17 cellular contexts compared by ENCODE assay signal in genomic region chr6:168147205-168147738, GRCh38.
DNase-seq lines count a peak whose midpoint lies in the region; ATAC-seq, FAIRE-seq and TF ChIP-seq lines count a peak whose summit lies in the region.
"Had no signal": no experiment of that assay in that cellular context is flagged by ENCODE, and none has a peak within 500 bp of the region (broad histone marks: within the 10 kb centered on the region; RNA-seq: fewer than 3 reads in every experiment).

No MANE protein-coding gene starts in this region.

- no peaks in the 10 kb centered on the region for H3K9me3 ChIP-seq in mucosa of descending colon

- DNase-seq in DMS 273 (lab: John Stamatoyannopoulos, UW; ENCODE audit: unreplicated experiment) = peak; percentile 16
- no peak for DNase-seq in DMS 273 treated with DMSO at 0.1 percent for 48 hours (lab: John Stamatoyannopoulos, UW)
- peak; percentile 75 for DNase-seq in NCI-H1417 treated with DMSO at 0.1 percent for 48 hours (lab: John Stamatoyannopoulos, UW)
- DNase-seq in NCI-H748 (lab: John Stamatoyannopoulos, UW; ENCODE audit: unreplicated experiment) = peak; percentile 90
- peak in 1 of 3 donors; percentile 14 for DNase-seq in mucosa of descending colon
- no peak for DNase-seq in D721Med (ENCODE audit: insufficient read length, low spot score)
- DNase-seq in glomerular visceral epithelial cell (ENCODE audit: extremely low spot score) = no peak
- no peak for DNase-seq in HK-2 (ENCODE audit: unreplicated experiment)
- DNase-seq: activated T-cell treated with anti-CD3 and anti-CD28 coated beads, Interleukin-2, amount 50 U/mL, for 48 hours; GOT3; hypothalamus; kidney glomerular epithelial cell; SHP77; T-helper 1 cell had no signal

- FAIRE-seq in D721Med (lab: Jason Lieb, UNC) = no peak
- FAIRE-seq: colon had no signal

- intact Hi-C loops in mucosa of descending colon (cut with DNase I, micrococcal nuclease) = no loop called here

- ATAC-seq in mucosa of descending colon = peak; percentile 48
- ATAC-seq: activated naive CD4-positive, alpha-beta T cell treated with anti-CD3 and anti-CD28 coated beads, Interleukin-2, amount 50 U/mL, for 72 hours; stimulated activated memory B cell treated with anti-CD40 and anti-IgM and Interleukin-4, amounts not matched to agents 10 μg/mL and 1 μg/mL and 100 μg/mL, for 72 hours had no signal

- TF ChIP-seq CTCF in mucosa of descending colon (IDR thresholded peaks at IDR 0.05) (no peak), D721Med (IDR thresholded peaks at IDR 0.05; ENCODE audit: insufficient read depth, missing control alignments) (no peak)

- H3K4me3 ChIP-seq in mucosa of descending colon = no peak overlapping the region

- H3K4me1 ChIP-seq in mucosa of descending colon (ENCODE audit: low read depth) = no peaks in the 10 kb centered on the region

- H3K36me3 ChIP-seq in mucosa of descending colon (ENCODE audit: low read depth) = no peaks in the 10 kb centered on the region

Comparison
In these comparisons a context has a peak if more than half of its experiments do, and no peak if none do; other contexts are left out.
1. DNase-seq: peak in DMS 273 (single experiment), NCI-H1417 treated with DMSO at 0.1 percent for 48 hours (single experiment) and NCI-H748 (single experiment); none in DMS 273 treated with DMSO at 0.1 percent for 48 hours (single experiment), D721Med (single experiment), glomerular visceral epithelial cell (single experiment) and HK-2 (single experiment).